ENCODE assay signal across 16 cellular contexts in the genomic region with DNA sequence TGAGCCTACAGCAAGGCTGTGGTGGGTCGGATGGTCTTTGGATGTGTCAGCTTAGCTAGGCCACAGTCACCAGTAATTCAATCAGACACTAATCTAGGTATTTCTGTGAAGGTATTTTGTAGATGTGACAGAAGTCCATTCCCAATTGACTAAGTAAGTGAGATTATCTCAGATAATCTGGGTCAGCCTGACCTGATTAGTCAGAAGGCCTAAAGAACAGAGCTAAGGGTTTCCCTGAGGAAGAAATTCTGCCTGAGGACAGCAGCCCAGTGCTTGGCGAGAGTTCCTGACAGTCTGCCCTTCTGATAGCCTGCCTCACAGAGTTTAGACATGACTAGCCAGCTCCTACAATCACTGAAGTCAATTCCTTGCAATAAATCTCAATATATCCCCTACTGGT. TPM values are rescaled to one million over a fixed set of nuclear protein-coding genes. Genes with fewer than 3 reads are reported as not detected.
"Had no signal": no experiment of that assay in that cellular context is flagged by ENCODE, and none has a peak within 500 bp of the region (broad histone marks: within the 10 kb centered on the region; RNA-seq: fewer than 3 reads in every experiment).

No MANE protein-coding gene starts in this region.

- H3K36me3 ChIP-seq: esophagus squamous epithelium, pancreas, prostate gland, stomach, thyroid gland had no signal

- H3K4me3 Mint-ChIP-seq: activated CD8-positive, alpha-beta memory T cell treated with anti-CD3 and anti-CD28 coated beads, Interleukin-2, amount 10 ng/mL, durations not matched to agents 7 days and 5 days; activated CD8-positive, alpha-beta T cell treated with anti-CD3 and anti-CD28 coated beads, Interleukin-2, amount 10 ng/mL, durations not matched to agents 7 days and 5 days; naive thymus-derived CD4-positive, alpha-beta T cell; T-helper 17 cell had no signal

- H3K4me2 ChIP-seq: smooth muscle cell had no signal

- H3K27ac ChIP-seq: body of pancreas, epithelial cell of prostate, esophagus squamous epithelium, pancreas, prostate gland, stomach, thyroid gland had no signal

- H3K27me3 Mint-ChIP-seq: stimulated activated naive B cell treated with anti-CD40 and anti-IgM and Interleukin-4, amounts not matched to agents 10 μg/mL and 1 μg/mL and 100 μg/mL, for 72 hours; T-helper 17 cell had no signal

- H3K9me3 Mint-ChIP-seq: activated naive CD4-positive, alpha-beta T cell treated with anti-CD3 and anti-CD28 coated beads, Interleukin-2, amount 50 U/mL, for 72 hours; activated T-helper 2 cell treated with anti-CD3 and anti-CD28 coated beads, Interferon-gamma antibody, Interleukin-2, Interleukin-4, amounts not matched to agents 10 μg/mL and 5 μg/mL and 100 μg/mL, durations not matched to agents 14 hours and 24 hours and 36 hours; naive thymus-derived CD4-positive, alpha-beta T cell had no signal

- H3K27me3 ChIP-seq: body of pancreas, esophagus squamous epithelium, pancreas, stomach, thyroid gland had no signal

- H3K4me3 ChIP-seq: body of pancreas, esophagus squamous epithelium, pancreas, prostate gland, smooth muscle cell, stomach, thyroid gland had no signal

- H3K4me1 ChIP-seq: prostate gland had no signal

- H3K36me3 Mint-ChIP-seq: activated CD8-positive, alpha-beta memory T cell treated with anti-CD3 and anti-CD28 coated beads, Interleukin-2, amount 10 ng/mL, durations not matched to agents 7 days and 5 days; activated naive CD4-positive, alpha-beta T cell treated with anti-CD3 and anti-CD28 coated beads, Interleukin-2, amount 50 U/mL, for 72 hours; naive thymus-derived CD4-positive, alpha-beta T cell; stimulated activated naive B cell treated with anti-CD40 and anti-IgM and Interleukin-4, amounts not matched to agents 10 μg/mL and 1 μg/mL and 100 μg/mL, for 72 hours had no signal

- DNase-seq: esophagus squamous epithelium; stimulated activated CD4-positive, alpha-beta T cell treated with anti-CD3 and anti-CD28 coated beads, Interleukin-1b, Interleukin-23, amount 100 ng/mL, for 48 hours had no signal

- H3K27ac Mint-ChIP-seq: activated CD8-positive, alpha-beta memory T cell treated with anti-CD3 and anti-CD28 coated beads, Interleukin-2, amount 10 ng/mL, durations not matched to agents 7 days and 5 days; activated CD8-positive, alpha-beta T cell treated with anti-CD3 and anti-CD28 coated beads, Interleukin-2, amount 10 ng/mL, durations not matched to agents 7 days and 5 days; activated T-helper 2 cell treated with anti-CD3 and anti-CD28 coated beads, Interferon-gamma antibody, Interleukin-2, Interleukin-4, amounts not matched to agents 10 μg/mL and 5 μg/mL and 100 μg/mL, durations not matched to agents 14 hours and 24 hours and 36 hours; naive thymus-derived CD4-positive, alpha-beta T cell; T-helper 17 cell had no signal

- H3K9me3 ChIP-seq: body of pancreas, esophagus squamous epithelium, pancreas, prostate gland, stomach, thyroid gland had no signal

RNA-seq across cellular contexts. Expression of gene UPB1, which starts 31.1 kb away (rescaled TPM):
- total RNA-seq: smooth muscle cell, thyroid gland had no signal
